In genomic region chr5:32443145-32443540, GRCh38 we compare ENCODE assay signal across 8 cellular contexts. TPM values are rescaled to one million over a fixed set of nuclear protein-coding genes. Genes with fewer than 3 reads are reported as not detected.
DNase-seq lines count a peak whose midpoint lies in the region; ATAC-seq lines count a peak whose summit lies in the region.

No MANE protein-coding gene starts in this region.

- H3K27ac Mint-ChIP-seq in CD4-positive, alpha-beta memory T cell = peak overlapping the region; percentile 86 to 97 (median 94)
- H3K27ac Mint-ChIP-seq in activated CD8-positive, alpha-beta T cell treated with anti-CD3 and anti-CD28 coated beads, Interleukin-2, amount 10 ng/mL, durations not matched to agents 7 days and 5 days = peak overlapping the region; percentile 90

- peaks cover 0 to 1% (median 0%) of the 10 kb centered on the region in 8 donors for H3K9me3 Mint-ChIP-seq in CD4-positive, alpha-beta memory T cell
- no peaks in the 10 kb centered on the region for H3K9me3 Mint-ChIP-seq in activated CD8-positive, alpha-beta T cell treated with anti-CD3 and anti-CD28 coated beads, Interleukin-2, amount 10 ng/mL, durations not matched to agents 7 days and 5 days (ENCODE audit: insufficient read depth)

- DNase-seq in CD4-positive, alpha-beta memory T cell = peak in 4 of 5 donors; percentile 0 to 43 (median 16)
- no peak for DNase-seq in activated CD8-positive, alpha-beta T cell treated with anti-CD3 and anti-CD28 coated beads, Interleukin-2, amount 10 ng/mL, durations not matched to agents 7 days and 5 days
- DNase-seq in glomerular visceral epithelial cell (ENCODE audit: extremely low spot score) (peak; percentile 30), NCI-H1417 (lab: John Stamatoyannopoulos, UW) (no peak)
- no peak for DNase-seq in effector CD8-positive, alpha-beta T cell (lab: John Stamatoyannopoulos, UW)

- H3K4me3 ChIP-seq in CD4-positive, alpha-beta memory T cell (ENCODE audit: low read length in 2 of 2) = peak overlapping the region; percentile 53 to 75
- H3K4me3 ChIP-seq in skin epidermis = peak overlapping the region; percentile 70 to 95 (median 90)

- H3K4me1 ChIP-seq in CD4-positive, alpha-beta memory T cell (ENCODE audit: insufficient read depth, low read length) = peaks cover 55% of the 10 kb centered on the region

- no peaks in the 10 kb centered on the region for H3K27me3 ChIP-seq in CD4-positive, alpha-beta memory T cell (ENCODE audit: insufficient read depth, low read length)

- POLR2A ChIA-PET in CD4-positive, alpha-beta memory T cell (lab: Charles Lee; ENCODE audit: partially characterized antibody) = interaction anchor here (0.7 to 0.9 kb wide), 3 partner anchors 11 to 142 kb away, joined by 3 to 4 read pairs (median 3); partner anchors contain the start of gene SUB1
- POLR2A ChIA-PET in activated CD8-positive, alpha-beta T cell treated with anti-CD3 and anti-CD28 coated beads, Interleukin-2, amount 10 ng/mL, durations not matched to agents 7 days and 5 days (lab: Charles Lee) = interaction anchor here (0.7 kb wide), 1 partner anchor 142 kb away, joined by 3 read pairs; the partner anchor contains the start of gene SUB1

- H3K27me3 Mint-ChIP-seq in CD4-positive, alpha-beta memory T cell = no peaks in the 10 kb centered on the region
- H3K27me3 Mint-ChIP-seq in activated CD8-positive, alpha-beta T cell treated with anti-CD3 and anti-CD28 coated beads, Interleukin-2, amount 10 ng/mL, durations not matched to agents 7 days and 5 days (ENCODE audit: low read depth) = peaks cover 6% of the 10 kb centered on the region

- peak; percentile 6 for ATAC-seq in GM19372 (IDR thresholded peaks at IDR 0.05; ENCODE audit: low read depth, unreplicated experiment)
- ATAC-seq in HG03439 (IDR thresholded peaks at IDR 0.05; ENCODE audit: unreplicated experiment) = peak; percentile 10
- no peak for ATAC-seq in activated CD8-positive, alpha-beta T cell treated with anti-CD3 and anti-CD28 coated beads, Interleukin-2, amount 10 ng/mL, durations not matched to agents 7 days and 5 days

- H3K4me3 Mint-ChIP-seq in CD4-positive, alpha-beta memory T cell = peak overlapping the region; percentile 91 to 97 (median 94)
- peak overlapping the region; percentile 91 for H3K4me3 Mint-ChIP-seq in activated CD8-positive, alpha-beta T cell treated with anti-CD3 and anti-CD28 coated beads, Interleukin-2, amount 10 ng/mL, durations not matched to agents 7 days and 5 days

- H3K36me3 ChIP-seq in CD4-positive, alpha-beta memory T cell (ENCODE audit: insufficient read depth, low read length) = no peaks in the 10 kb centered on the region

- CTCF ChIA-PET in CD4-positive, alpha-beta memory T cell (lab: Charles Lee; ENCODE audit: partially characterized antibody) = interaction anchor here (1.1 to 1.3 kb wide), 2 partner anchors 47 to 147 kb away, joined by 4 read pairs; no protein-coding TSS in a partner anchor
- CTCF ChIA-PET in activated CD8-positive, alpha-beta T cell treated with anti-CD3 and anti-CD28 coated beads, Interleukin-2, amount 10 ng/mL, durations not matched to agents 7 days and 5 days (lab: Charles Lee) = interaction anchor here (1.0 kb wide), 1 partner anchor 147 kb away, joined by 3 read pairs; no protein-coding TSS in a partner anchor

- H3K4me1 Mint-ChIP-seq in CD4-positive, alpha-beta memory T cell = peaks cover 25 to 54% (median 40%) of the 10 kb centered on the region in 4 donors
- peaks cover 31% of the 10 kb centered on the region for H3K4me1 Mint-ChIP-seq in activated CD8-positive, alpha-beta T cell treated with anti-CD3 and anti-CD28 coated beads, Interleukin-2, amount 10 ng/mL, durations not matched to agents 7 days and 5 days (ENCODE audit: low read depth)

- intact Hi-C loops in CD4-positive, alpha-beta memory T cell (cut with micrococcal nuclease) = loop anchor here (5.0 kb wide), 1 partner anchor 89 kb away; no protein-coding TSS in a partner anchor

- peak overlapping the region; percentile 90 for H3K27ac ChIP-seq in CD4-positive, alpha-beta memory T cell (ENCODE audit: low read depth, low read length)
- H3K27ac ChIP-seq in skin epidermis = peak overlapping the region in 20 of 21 experiments; percentile 87 to 99 (median 97)

- H3K9me3 ChIP-seq in CD4-positive, alpha-beta memory T cell (ENCODE audit: control insufficient read depth in 1 of 2, low read length in 2 of 2) = no peaks in the 10 kb centered on the region

- H3K36me3 Mint-ChIP-seq in CD4-positive, alpha-beta memory T cell = peaks cover 4 to 18% of the 10 kb centered on the region in 2 donors
- H3K36me3 Mint-ChIP-seq in activated CD8-positive, alpha-beta T cell treated with anti-CD3 and anti-CD28 coated beads, Interleukin-2, amount 10 ng/mL, durations not matched to agents 7 days and 5 days (ENCODE audit: low read depth) = peaks cover 28% of the 10 kb centered on the region

RNA-seq across cellular contexts. Expression of gene ZFR, which starts 1.4 kb away (rescaled TPM):
- 10 to 100 TPM; 60.1 to 65.4 TPM for total RNA-seq in CD4-positive, alpha-beta memory T cell
- 100 to 1,000 TPM in 1 of 2 donors, 10 to 100 TPM in 1; 79.2 to 102 TPM for polyA plus RNA-seq in CD4-positive, alpha-beta memory T cell
- total RNA-seq in activated CD8-positive, alpha-beta T cell treated with anti-CD3 and anti-CD28 coated beads, Interleukin-2, amount 10 ng/mL, durations not matched to agents 7 days and 5 days = 10 to 100 TPM; 46.3 to 48.7 TPM

Comparison
In these comparisons a context has a peak if more than half of its experiments do, and no peak if none do; other contexts are left out.
1. DNase-seq: peak in CD4-positive, alpha-beta memory T cell (4 of 5) and glomerular visceral epithelial cell (single experiment); none in activated CD8-positive, alpha-beta T cell treated with anti-CD3 and anti-CD28 coated beads, Interleukin-2, amount 10 ng/mL, durations not matched to agents 7 days and 5 days (single experiment), NCI-H1417 (0 of 3) and effector CD8-positive, alpha-beta T cell (single experiment).